1 cellular context compared by ENCODE assay signal in the genomic region with DNA sequence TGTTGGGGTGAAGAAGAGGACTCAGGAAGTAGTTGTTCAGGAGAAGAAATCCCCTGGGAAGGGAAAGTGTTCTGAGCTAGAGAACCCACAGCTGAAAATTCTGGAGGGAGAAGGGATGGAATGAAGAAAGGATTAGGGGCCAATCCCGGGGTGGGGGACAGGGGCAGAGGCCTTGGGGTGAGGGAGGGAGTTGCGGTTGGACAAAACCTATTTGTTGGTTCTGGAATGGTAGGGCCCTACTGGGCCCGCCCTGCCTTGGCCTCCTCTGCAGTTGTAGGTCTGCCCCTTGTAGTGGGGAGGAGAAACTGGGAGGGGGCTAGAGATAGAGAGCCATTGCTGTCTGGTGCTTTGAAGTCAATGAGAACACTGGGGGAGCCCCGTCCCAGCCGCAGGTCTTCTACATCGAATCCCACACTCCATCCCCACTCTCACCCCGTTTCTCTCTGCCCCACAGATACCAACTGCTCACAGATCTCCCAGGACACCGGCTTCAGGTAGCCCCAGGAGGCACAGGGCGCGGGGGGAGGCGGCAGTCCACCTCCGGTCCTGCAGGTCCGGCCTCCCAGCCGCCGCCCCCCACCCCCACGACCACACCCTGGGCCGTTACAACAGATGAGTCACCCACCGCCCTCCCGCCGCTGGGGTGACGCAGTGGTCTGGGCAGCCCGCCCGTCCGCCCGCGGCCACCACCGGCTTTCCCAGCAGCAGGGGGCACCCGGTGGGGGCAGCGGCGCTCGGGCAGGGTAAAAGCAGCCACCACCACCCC.
TF ChIP-seq lines count a peak whose summit lies in the region.

No MANE protein-coding gene starts in this region.

TF ChIP-seq in K562, 482 proteins besides CTCF, POLR2A, EP300 and RAD21 (continued from another document and continues in another):
- TF ChIP-seq, protein P1, sequence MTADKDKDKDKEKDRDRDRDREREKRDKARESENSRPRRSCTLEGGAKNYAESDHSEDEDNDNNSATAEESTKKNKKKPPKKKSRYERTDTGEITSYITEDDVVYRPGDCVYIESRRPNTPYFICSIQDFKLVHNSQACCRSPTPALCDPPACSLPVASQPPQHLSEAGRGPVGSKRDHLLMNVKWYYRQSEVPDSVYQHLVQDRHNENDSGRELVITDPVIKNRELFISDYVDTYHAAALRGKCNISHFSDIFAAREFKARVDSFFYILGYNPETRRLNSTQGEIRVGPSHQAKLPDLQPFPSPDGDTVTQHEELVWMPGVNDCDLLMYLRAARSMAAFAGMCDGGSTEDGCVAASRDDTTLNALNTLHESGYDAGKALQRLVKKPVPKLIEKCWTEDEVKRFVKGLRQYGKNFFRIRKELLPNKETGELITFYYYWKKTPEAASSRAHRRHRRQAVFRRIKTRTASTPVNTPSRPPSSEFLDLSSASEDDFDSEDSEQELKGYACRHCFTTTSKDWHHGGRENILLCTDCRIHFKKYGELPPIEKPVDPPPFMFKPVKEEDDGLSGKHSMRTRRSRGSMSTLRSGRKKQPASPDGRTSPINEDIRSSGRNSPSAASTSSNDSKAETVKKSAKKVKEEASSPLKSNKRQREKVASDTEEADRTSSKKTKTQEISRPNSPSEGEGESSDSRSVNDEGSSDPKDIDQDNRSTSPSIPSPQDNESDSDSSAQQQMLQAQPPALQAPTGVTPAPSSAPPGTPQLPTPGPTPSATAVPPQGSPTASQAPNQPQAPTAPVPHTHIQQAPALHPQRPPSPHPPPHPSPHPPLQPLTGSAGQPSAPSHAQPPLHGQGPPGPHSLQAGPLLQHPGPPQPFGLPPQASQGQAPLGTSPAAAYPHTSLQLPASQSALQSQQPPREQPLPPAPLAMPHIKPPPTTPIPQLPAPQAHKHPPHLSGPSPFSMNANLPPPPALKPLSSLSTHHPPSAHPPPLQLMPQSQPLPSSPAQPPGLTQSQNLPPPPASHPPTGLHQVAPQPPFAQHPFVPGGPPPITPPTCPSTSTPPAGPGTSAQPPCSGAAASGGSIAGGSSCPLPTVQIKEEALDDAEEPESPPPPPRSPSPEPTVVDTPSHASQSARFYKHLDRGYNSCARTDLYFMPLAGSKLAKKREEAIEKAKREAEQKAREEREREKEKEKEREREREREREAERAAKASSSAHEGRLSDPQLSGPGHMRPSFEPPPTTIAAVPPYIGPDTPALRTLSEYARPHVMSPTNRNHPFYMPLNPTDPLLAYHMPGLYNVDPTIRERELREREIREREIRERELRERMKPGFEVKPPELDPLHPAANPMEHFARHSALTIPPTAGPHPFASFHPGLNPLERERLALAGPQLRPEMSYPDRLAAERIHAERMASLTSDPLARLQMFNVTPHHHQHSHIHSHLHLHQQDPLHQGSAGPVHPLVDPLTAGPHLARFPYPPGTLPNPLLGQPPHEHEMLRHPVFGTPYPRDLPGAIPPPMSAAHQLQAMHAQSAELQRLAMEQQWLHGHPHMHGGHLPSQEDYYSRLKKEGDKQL (CRISPR knock-in tag; IDR thresholded peaks at IDR 0.05; ENCODE audit: borderline replicate concordance) = no peak
- TF ChIP-seq ILF3 (IDR thresholded peaks at IDR 0.05; ENCODE audit: borderline replicate concordance) (0 out of 2 replicates have a peak, but pooled peaks have one; percentile 51), MTA2 (IDR thresholded peaks at IDR 0.05; ENCODE audit: low read depth) (no peak), JUNB (CRISPR knock-in tag; conservative IDR thresholded peaks at IDR 0.05) (peak; percentile 75; the same call in 1 of the 2 replicates), POLR2H (tag; IDR thresholded peaks at IDR 0.05; ENCODE audit: low read depth) (peak; percentile 24; the same call in 1 of the 2 replicates), CREB1 (IDR thresholded peaks at IDR 0.05) (peak; percentile 74), CREB1 (CRISPR knock-in tag; IDR thresholded peaks at IDR 0.05) (peak; percentile 81), ZNF551 (CRISPR knock-in tag; IDR thresholded peaks at IDR 0.05) (no peak), KDM1A (IDR thresholded peaks at IDR 0.05) (peak in 1 of 2 experiments; percentile 20; a peak in 1 of 4 replicates), CSDE1 (IDR thresholded peaks at IDR 0.05) (no peak), FOS (IDR thresholded peaks at IDR 0.05; ENCODE audit: extremely low read depth, insufficient read length) (peak; percentile 35), FUS (optimal IDR thresholded peaks at IDR 0.05; ENCODE audit: low read depth, low read length) (peak; percentile 57), PYGO2 (tag; IDR thresholded peaks at IDR 0.05) (no peak)
- TF ChIP-seq, protein P2, sequence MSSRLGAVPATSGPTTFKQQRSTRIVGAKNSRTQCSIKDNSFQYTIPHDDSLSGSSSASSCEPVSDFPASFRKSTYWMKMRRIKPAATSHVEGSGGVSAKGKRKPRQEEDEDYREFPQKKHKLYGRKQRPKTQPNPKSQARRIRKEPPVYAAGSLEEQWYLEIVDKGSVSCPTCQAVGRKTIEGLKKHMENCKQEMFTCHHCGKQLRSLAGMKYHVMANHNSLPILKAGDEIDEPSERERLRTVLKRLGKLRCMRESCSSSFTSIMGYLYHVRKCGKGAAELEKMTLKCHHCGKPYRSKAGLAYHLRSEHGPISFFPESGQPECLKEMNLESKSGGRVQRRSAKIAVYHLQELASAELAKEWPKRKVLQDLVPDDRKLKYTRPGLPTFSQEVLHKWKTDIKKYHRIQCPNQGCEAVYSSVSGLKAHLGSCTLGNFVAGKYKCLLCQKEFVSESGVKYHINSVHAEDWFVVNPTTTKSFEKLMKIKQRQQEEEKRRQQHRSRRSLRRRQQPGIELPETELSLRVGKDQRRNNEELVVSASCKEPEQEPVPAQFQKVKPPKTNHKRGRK (tag; IDR thresholded peaks at IDR 0.05) = no peak
- TF ChIP-seq, protein P3, sequence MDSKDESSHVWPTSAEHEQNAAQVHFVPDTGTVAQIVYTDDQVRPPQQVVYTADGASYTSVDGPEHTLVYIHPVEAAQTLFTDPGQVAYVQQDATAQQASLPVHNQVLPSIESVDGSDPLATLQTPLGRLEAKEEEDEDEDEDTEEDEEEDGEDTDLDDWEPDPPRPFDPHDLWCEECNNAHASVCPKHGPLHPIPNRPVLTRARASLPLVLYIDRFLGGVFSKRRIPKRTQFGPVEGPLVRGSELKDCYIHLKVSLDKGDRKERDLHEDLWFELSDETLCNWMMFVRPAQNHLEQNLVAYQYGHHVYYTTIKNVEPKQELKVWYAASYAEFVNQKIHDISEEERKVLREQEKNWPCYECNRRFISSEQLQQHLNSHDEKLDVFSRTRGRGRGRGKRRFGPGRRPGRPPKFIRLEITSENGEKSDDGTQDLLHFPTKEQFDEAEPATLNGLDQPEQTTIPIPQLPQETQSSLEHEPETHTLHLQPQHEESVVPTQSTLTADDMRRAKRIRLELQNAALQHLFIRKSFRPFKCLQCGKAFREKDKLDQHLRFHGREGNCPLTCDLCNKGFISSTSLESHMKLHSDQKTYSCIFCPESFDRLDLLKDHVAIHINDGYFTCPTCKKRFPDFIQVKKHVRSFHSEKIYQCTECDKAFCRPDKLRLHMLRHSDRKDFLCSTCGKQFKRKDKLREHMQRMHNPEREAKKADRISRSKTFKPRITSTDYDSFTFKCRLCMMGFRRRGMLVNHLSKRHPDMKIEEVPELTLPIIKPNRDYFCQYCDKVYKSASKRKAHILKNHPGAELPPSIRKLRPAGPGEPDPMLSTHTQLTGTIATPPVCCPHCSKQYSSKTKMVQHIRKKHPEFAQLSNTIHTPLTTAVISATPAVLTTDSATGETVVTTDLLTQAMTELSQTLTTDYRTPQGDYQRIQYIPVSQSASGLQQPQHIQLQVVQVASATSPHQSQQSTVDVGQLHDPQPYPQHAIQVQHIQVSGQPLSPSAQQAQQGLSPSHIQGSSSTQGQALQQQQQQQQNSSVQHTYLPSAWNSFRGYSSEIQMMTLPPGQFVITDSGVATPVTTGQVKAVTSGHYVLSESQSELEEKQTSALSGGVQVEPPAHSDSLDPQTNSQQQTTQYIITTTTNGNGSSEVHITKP (IDR thresholded peaks at IDR 0.05; ENCODE audit: partially characterized antibody) = peak; percentile 98
- TF ChIP-seq, protein P4, sequence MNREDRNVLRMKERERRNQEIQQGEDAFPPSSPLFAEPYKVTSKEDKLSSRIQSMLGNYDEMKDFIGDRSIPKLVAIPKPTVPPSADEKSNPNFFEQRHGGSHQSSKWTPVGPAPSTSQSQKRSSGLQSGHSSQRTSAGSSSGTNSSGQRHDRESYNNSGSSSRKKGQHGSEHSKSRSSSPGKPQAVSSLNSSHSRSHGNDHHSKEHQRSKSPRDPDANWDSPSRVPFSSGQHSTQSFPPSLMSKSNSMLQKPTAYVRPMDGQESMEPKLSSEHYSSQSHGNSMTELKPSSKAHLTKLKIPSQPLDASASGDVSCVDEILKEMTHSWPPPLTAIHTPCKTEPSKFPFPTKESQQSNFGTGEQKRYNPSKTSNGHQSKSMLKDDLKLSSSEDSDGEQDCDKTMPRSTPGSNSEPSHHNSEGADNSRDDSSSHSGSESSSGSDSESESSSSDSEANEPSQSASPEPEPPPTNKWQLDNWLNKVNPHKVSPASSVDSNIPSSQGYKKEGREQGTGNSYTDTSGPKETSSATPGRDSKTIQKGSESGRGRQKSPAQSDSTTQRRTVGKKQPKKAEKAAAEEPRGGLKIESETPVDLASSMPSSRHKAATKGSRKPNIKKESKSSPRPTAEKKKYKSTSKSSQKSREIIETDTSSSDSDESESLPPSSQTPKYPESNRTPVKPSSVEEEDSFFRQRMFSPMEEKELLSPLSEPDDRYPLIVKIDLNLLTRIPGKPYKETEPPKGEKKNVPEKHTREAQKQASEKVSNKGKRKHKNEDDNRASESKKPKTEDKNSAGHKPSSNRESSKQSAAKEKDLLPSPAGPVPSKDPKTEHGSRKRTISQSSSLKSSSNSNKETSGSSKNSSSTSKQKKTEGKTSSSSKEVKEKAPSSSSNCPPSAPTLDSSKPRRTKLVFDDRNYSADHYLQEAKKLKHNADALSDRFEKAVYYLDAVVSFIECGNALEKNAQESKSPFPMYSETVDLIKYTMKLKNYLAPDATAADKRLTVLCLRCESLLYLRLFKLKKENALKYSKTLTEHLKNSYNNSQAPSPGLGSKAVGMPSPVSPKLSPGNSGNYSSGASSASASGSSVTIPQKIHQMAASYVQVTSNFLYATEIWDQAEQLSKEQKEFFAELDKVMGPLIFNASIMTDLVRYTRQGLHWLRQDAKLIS (CRISPR knock-in tag; IDR thresholded peaks at IDR 0.05) = no peak
- TF ChIP-seq, protein P5, sequence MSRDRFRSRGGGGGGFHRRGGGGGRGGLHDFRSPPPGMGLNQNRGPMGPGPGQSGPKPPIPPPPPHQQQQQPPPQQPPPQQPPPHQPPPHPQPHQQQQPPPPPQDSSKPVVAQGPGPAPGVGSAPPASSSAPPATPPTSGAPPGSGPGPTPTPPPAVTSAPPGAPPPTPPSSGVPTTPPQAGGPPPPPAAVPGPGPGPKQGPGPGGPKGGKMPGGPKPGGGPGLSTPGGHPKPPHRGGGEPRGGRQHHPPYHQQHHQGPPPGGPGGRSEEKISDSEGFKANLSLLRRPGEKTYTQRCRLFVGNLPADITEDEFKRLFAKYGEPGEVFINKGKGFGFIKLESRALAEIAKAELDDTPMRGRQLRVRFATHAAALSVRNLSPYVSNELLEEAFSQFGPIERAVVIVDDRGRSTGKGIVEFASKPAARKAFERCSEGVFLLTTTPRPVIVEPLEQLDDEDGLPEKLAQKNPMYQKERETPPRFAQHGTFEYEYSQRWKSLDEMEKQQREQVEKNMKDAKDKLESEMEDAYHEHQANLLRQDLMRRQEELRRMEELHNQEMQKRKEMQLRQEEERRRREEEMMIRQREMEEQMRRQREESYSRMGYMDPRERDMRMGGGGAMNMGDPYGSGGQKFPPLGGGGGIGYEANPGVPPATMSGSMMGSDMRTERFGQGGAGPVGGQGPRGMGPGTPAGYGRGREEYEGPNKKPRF (IDR thresholded peaks at IDR 0.05; ENCODE audit: low read depth, low read length) = no peak
- TF ChIP-seq, protein P6, sequence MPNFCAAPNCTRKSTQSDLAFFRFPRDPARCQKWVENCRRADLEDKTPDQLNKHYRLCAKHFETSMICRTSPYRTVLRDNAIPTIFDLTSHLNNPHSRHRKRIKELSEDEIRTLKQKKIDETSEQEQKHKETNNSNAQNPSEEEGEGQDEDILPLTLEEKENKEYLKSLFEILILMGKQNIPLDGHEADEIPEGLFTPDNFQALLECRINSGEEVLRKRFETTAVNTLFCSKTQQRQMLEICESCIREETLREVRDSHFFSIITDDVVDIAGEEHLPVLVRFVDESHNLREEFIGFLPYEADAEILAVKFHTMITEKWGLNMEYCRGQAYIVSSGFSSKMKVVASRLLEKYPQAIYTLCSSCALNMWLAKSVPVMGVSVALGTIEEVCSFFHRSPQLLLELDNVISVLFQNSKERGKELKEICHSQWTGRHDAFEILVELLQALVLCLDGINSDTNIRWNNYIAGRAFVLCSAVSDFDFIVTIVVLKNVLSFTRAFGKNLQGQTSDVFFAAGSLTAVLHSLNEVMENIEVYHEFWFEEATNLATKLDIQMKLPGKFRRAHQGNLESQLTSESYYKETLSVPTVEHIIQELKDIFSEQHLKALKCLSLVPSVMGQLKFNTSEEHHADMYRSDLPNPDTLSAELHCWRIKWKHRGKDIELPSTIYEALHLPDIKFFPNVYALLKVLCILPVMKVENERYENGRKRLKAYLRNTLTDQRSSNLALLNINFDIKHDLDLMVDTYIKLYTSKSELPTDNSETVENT (CRISPR knock-in tag; IDR thresholded peaks at IDR 0.05) = no peak
- TF ChIP-seq, protein P7, sequence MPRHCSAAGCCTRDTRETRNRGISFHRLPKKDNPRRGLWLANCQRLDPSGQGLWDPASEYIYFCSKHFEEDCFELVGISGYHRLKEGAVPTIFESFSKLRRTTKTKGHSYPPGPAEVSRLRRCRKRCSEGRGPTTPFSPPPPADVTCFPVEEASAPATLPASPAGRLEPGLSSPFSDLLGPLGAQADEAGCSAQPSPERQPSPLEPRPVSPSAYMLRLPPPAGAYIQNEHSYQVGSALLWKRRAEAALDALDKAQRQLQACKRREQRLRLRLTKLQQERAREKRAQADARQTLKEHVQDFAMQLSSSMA (CRISPR knock-in tag; IDR thresholded peaks at IDR 0.05) = no peak
- TF ChIP-seq, protein P8, sequence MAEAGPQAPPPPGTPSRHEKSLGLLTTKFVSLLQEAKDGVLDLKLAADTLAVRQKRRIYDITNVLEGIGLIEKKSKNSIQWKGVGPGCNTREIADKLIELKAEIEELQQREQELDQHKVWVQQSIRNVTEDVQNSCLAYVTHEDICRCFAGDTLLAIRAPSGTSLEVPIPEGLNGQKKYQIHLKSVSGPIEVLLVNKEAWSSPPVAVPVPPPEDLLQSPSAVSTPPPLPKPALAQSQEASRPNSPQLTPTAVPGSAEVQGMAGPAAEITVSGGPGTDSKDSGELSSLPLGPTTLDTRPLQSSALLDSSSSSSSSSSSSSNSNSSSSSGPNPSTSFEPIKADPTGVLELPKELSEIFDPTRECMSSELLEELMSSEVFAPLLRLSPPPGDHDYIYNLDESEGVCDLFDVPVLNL (CRISPR knock-in tag; IDR thresholded peaks at IDR 0.05; ENCODE audit: low read depth) = no peak
